Comparison of ENCODE assay signal across 14 cellular contexts in genomic region chr12:2640281-2640680, GRCh38.
A peak's percentile ranks its signal among the peaks of the same experiment; 100 is the strongest.
DNase-seq lines count a peak whose midpoint lies in the region; ATAC-seq and TF ChIP-seq lines count a peak whose summit lies in the region.
"Had no signal": no experiment of that assay in that cellular context is flagged by ENCODE, and none has a peak within 500 bp of the region (broad histone marks: within the 10 kb centered on the region; RNA-seq: fewer than 3 reads in every experiment).

No MANE protein-coding gene starts in this region.

- in situ Hi-C loops in GM13977 (cut with MboI; ENCODE audit: low pct_unique_long_range_greater_than_20kb, low sequenced_read_pairs, unreplicated experiment): no loop called here

- H3K4me3 ChIP-seq in SK-N-SH (ENCODE audit: low read depth in 2 of 2, low read length in 1 of 2): no peak overlapping the region

- H3K27me3 Mint-ChIP-seq in osteocyte (ENCODE audit: unreplicated experiment): no peaks in the 10 kb centered on the region

- H3K4me1 Mint-ChIP-seq in osteocyte (ENCODE audit: unreplicated experiment): peaks cover 40% of the 10 kb centered on the region

- peaks cover 35% of the 10 kb centered on the region for H3K36me3 Mint-ChIP-seq in osteocyte (ENCODE audit: unreplicated experiment)

- H3K9me3 Mint-ChIP-seq in osteocyte (ENCODE audit: unreplicated experiment): no peaks in the 10 kb centered on the region
- H3K9me3 Mint-ChIP-seq: T-helper 2 cell treated with Interferon-gamma antibody and Interleukin-4, amounts not matched to agents 5 μg/mL and 100 μg/mL, for 36 hours had no signal

- no peak for TF ChIP-seq RAD21 in SK-N-SH (IDR thresholded peaks at IDR 0.05; ENCODE audit: low read length)

- H3K9me3 ChIP-seq in SK-N-SH: no peaks in the 10 kb centered on the region
- H3K9me3 ChIP-seq: neutrophil had no signal

- H3K4me1 ChIP-seq in SK-N-SH (ENCODE audit: control insufficient read depth in 1 of 2, insufficient read depth in 2 of 2, low read depth in 1 of 2, low read length in 1 of 2): peaks cover 2 to 12% of the 10 kb centered on the region in 2 experiments; a peak in 3 of 4 replicates

- POLR2A ChIA-PET in SK-N-SH (lab: Yijun Ruan, JAX): no interaction called here

- H3F3A ChIP-seq in SK-N-SH (replicated peaks; ENCODE audit: insufficient read depth): peaks cover 6% of the 10 kb centered on the region

- CTCF ChIA-PET in SK-N-SH (lab: Yijun Ruan, JAX): no interaction called here

- no peak for TF ChIP-seq EP300 in SK-N-SH (IDR thresholded peaks at IDR 0.05; ENCODE audit: borderline replicate concordance in 1 of 2, low read depth in 1 of 2, low read length in 1 of 2)

- H3K27ac ChIP-seq in SK-N-SH (ENCODE audit: low read depth in 2 of 2, low read length in 1 of 2): peak overlapping the region in 1 of 2 experiments; percentile 77; a peak in 2 of 4 replicates
- H3K27ac ChIP-seq: neutrophil had no signal

- peak overlapping the region; percentile 59; the same call in 1 of the 2 replicates for H3K9ac ChIP-seq in SK-N-SH

- peak overlapping the region; percentile 81 for H2AFZ ChIP-seq in SK-N-SH (ENCODE audit: low read depth)

- TF ChIP-seq CTCF in SK-N-SH (IDR thresholded peaks at IDR 0.05) (peak; percentile 40), osteocyte (IDR thresholded peaks at IDR 0.05) (peak; percentile 15), GM13977 (IDR thresholded peaks at IDR 0.05; ENCODE audit: extremely low read depth, insufficient read depth, missing control alignments) (no peak)

- H3K4me3 Mint-ChIP-seq in osteocyte (ENCODE audit: unreplicated experiment): no peak overlapping the region
- H3K4me3 Mint-ChIP-seq: T-helper 2 cell treated with Interferon-gamma antibody and Interleukin-4, amounts not matched to agents 5 μg/mL and 100 μg/mL, for 36 hours had no signal

- DNase-seq in AG20443 (ENCODE audit: low spot score): peak; percentile 86
- DNase-seq in SK-N-SH: no peak
- peak; percentile 72 for DNase-seq in fibroblast of gingiva (ENCODE audit: low read depth)
- no peak for DNase-seq in osteocyte (ENCODE audit: extremely low spot score, unreplicated experiment)
- no peak for DNase-seq in GM13977 (ENCODE audit: low spot score)
- DNase-seq in activated CD4-positive, alpha-beta T cell treated with anti-CD3 and anti-CD28 coated beads, Interleukin-2, amount 50 U/mL, for 48 hours: no peak
- DNase-seq: activated T-cell treated with anti-CD3 and anti-CD28 coated beads, Interleukin-2, amount 50 U/mL, for 1 hour; COR-L47; KG1; NCI-H510A treated with DMSO at 0.1 percent for 48 hours had no signal

- ATAC-seq in HG03521 (IDR thresholded peaks at IDR 0.05; ENCODE audit: unreplicated experiment) (no peak), HG02973 (IDR thresholded peaks at IDR 0.05; ENCODE audit: unreplicated experiment) (no peak)

- H3K79me2 ChIP-seq in SK-N-SH (ENCODE audit: insufficient read depth): no peaks in the 10 kb centered on the region

- H3K27me3 ChIP-seq in SK-N-SH (ENCODE audit: insufficient read depth): no peaks in the 10 kb centered on the region

- H3K36me3 ChIP-seq in SK-N-SH (replicated peaks in 1 of 2; ENCODE audit: control insufficient read depth in 1 of 2, insufficient read depth in 2 of 2, low read length in 1 of 2): no peaks in the 10 kb centered on the region
- H3K36me3 ChIP-seq: neutrophil had no signal

- H3K27ac Mint-ChIP-seq in osteocyte (ENCODE audit: unreplicated experiment): peak overlapping the region; percentile 88
- H3K27ac Mint-ChIP-seq: T-helper 2 cell treated with Interferon-gamma antibody and Interleukin-4, amounts not matched to agents 5 μg/mL and 100 μg/mL, for 36 hours had no signal

- H3K9me2 ChIP-seq in SK-N-SH: no peaks in the 10 kb centered on the region

- peak overlapping the region; percentile 36; the same call in 1 of the 2 replicates for H3K4me2 ChIP-seq in SK-N-SH

- 57% methylated on average over 10 of the region's 10 CpGs for WGBS in SK-N-SH (ENCODE audit: low lambda C conversion rate)

- H4K20me1 ChIP-seq in SK-N-SH (ENCODE audit: insufficient read depth): no peaks in the 10 kb centered on the region

TF ChIP-seq in SK-N-SH, 30 proteins besides CTCF, POLR2A, EP300 and RAD21:
- TF ChIP-seq TEAD4 (IDR thresholded peaks at IDR 0.05; ENCODE audit: borderline replicate concordance, insufficient read depth): no peak
- TF ChIP-seq GATA2 (CRISPR knock-in tag; IDR thresholded peaks at IDR 0.05): no peak
- TF ChIP-seq ELF1 (IDR thresholded peaks at IDR 0.05): no peak
- TF ChIP-seq, protein P1, sequence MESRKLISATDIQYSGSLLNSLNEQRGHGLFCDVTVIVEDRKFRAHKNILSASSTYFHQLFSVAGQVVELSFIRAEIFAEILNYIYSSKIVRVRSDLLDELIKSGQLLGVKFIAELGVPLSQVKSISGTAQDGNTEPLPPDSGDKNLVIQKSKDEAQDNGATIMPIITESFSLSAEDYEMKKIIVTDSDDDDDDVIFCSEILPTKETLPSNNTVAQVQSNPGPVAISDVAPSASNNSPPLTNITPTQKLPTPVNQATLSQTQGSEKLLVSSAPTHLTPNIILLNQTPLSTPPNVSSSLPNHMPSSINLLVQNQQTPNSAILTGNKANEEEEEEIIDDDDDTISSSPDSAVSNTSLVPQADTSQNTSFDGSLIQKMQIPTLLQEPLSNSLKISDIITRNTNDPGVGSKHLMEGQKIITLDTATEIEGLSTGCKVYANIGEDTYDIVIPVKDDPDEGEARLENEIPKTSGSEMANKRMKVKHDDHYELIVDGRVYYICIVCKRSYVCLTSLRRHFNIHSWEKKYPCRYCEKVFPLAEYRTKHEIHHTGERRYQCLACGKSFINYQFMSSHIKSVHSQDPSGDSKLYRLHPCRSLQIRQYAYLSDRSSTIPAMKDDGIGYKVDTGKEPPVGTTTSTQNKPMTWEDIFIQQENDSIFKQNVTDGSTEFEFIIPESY (IDR thresholded peaks at IDR 0.05; ENCODE audit: borderline replicate concordance, low read depth): no peak
- no peak for TF ChIP-seq IRF3 (IDR thresholded peaks at IDR 0.05; ENCODE audit: low read depth, low read length)
- TF ChIP-seq NFIC (IDR thresholded peaks at IDR 0.05; ENCODE audit: borderline replicate concordance): no peak
- no peak for TF ChIP-seq GABPA (IDR thresholded peaks at IDR 0.05; ENCODE audit: low read depth)
- TF ChIP-seq MEF2A (IDR thresholded peaks at IDR 0.05; ENCODE audit: borderline replicate concordance, low read depth): no peak
- no peak for TF ChIP-seq TAF1 (IDR thresholded peaks at IDR 0.05; ENCODE audit: borderline replicate concordance, low read depth, low read length)
- no peak for TF ChIP-seq PBX3 (IDR thresholded peaks at IDR 0.05)
- TF ChIP-seq MXI1 (IDR thresholded peaks at IDR 0.05; ENCODE audit: low read depth, low read length): no peak

Comparison
In these comparisons a context has a peak if more than half of its experiments do, and no peak if none do; other contexts are left out.
1. DNase-seq: peak in AG20443 (single experiment) and fibroblast of gingiva (single experiment); none in SK-N-SH (single experiment), osteocyte (single experiment), GM13977 (single experiment) and activated CD4-positive, alpha-beta T cell treated with anti-CD3 and anti-CD28 coated beads, Interleukin-2, amount 50 U/mL, for 48 hours (0 of 2).